In genomic region chr2:35973737-35974132, GRCh38 we compare ENCODE assay signal across 14 cellular contexts.
DNase-seq lines count a peak whose midpoint lies in the region; ATAC-seq and TF ChIP-seq lines count a peak whose summit lies in the region.
"Had no signal": no experiment of that assay in that cellular context is flagged by ENCODE, and none has a peak within 500 bp of the region (broad histone marks: within the 10 kb centered on the region; RNA-seq: fewer than 3 reads in every experiment).

No MANE protein-coding gene starts in this region.

- no peak overlapping the region for H3K27ac Mint-ChIP-seq in stimulated activated naive B cell treated with anti-CD40 and anti-IgM and Interleukin-4, amounts not matched to agents 10 μg/mL and 1 μg/mL and 100 μg/mL, for 72 hours
- H3K27ac Mint-ChIP-seq: activated CD4-positive, alpha-beta memory T cell treated with anti-CD3 and anti-CD28 coated beads, Interleukin-2, amount 10 ng/mL, durations not matched to agents 7 days and 5 days had no signal

- H3K4me1 ChIP-seq in body of pancreas, result no peaks in the 10 kb centered on the region
- H3K4me1 ChIP-seq in left ventricle myocardium inferior, result no peaks in the 10 kb centered on the region
- no peaks in the 10 kb centered on the region for H3K4me1 ChIP-seq in gastrocnemius medialis
- H3K4me1 ChIP-seq in A673 (ENCODE audit: insufficient read depth, low read length, poor library complexity, severe bottlenecking), result no peaks in the 10 kb centered on the region
- H3K4me1 ChIP-seq: esophagus squamous epithelium had no signal

- H3K27ac ChIP-seq in body of pancreas (peak overlapping the region in 1 of 4 donors; percentile 59), left ventricle myocardium inferior (replicated peaks) (peak overlapping the region; percentile 68), gastrocnemius medialis (peak overlapping the region; percentile 59 to 70 (median 63)), A673 (ENCODE audit: low read depth, low read length, poor library complexity, severe bottlenecking) (no peak overlapping the region)
- H3K27ac ChIP-seq: BLaER1 treated with 17β-estradiol and CSF1 and Interleukin-3, amounts not matched to agents 10 nM and 100 nM; esophagus squamous epithelium; hepatocyte; PC-9 had no signal

- DNase-seq in LoVo (ENCODE audit: low spot score) (peak; percentile 8), body of pancreas (peak; percentile 45 to 75 (median 64)), left ventricle myocardium inferior (peak; percentile 14), gastrocnemius medialis (no peak), A673 (ENCODE audit: low spot score) (no peak)
- no peak for DNase-seq in stimulated activated naive B cell treated with anti-CD40 and anti-IgM and Interleukin-4, amounts not matched to agents 10 μg/mL and 1 μg/mL and 100 μg/mL, for 72 hours
- DNase-seq: activated CD4-positive, alpha-beta memory T cell treated with anti-CD3 and anti-CD28 coated beads, Interleukin-2, amount 10 ng/mL, durations not matched to agents 7 days and 5 days; activated T-cell treated with anti-CD3 and anti-CD28 coated beads, Interleukin-2, amount 50 U/mL, for 48 hours; esophagus squamous epithelium; NCI-H2081 had no signal

- no peak overlapping the region for H3K4me3 Mint-ChIP-seq in stimulated activated naive B cell treated with anti-CD40 and anti-IgM and Interleukin-4, amounts not matched to agents 10 μg/mL and 1 μg/mL and 100 μg/mL, for 72 hours
- H3K4me3 Mint-ChIP-seq: activated CD4-positive, alpha-beta memory T cell treated with anti-CD3 and anti-CD28 coated beads, Interleukin-2, amount 10 ng/mL, durations not matched to agents 7 days and 5 days had no signal

- no peaks in the 10 kb centered on the region for H3K27me3 Mint-ChIP-seq in stimulated activated naive B cell treated with anti-CD40 and anti-IgM and Interleukin-4, amounts not matched to agents 10 μg/mL and 1 μg/mL and 100 μg/mL, for 72 hours

- TF ChIP-seq POLR2A in body of pancreas (IDR thresholded peaks at IDR 0.05) (no peak), gastrocnemius medialis (IDR thresholded peaks at IDR 0.05) (no peak)

- no peak for TF ChIP-seq CTCF in body of pancreas (IDR thresholded peaks at IDR 0.05)
- TF ChIP-seq CTCF in left ventricle myocardium inferior (IDR thresholded peaks at IDR 0.05; ENCODE audit: borderline replicate concordance), result no peak
- TF ChIP-seq CTCF in gastrocnemius medialis (IDR thresholded peaks at IDR 0.05 in 4 of 5, conservative IDR thresholded peaks at IDR 0.05 in 1 of 5), result no peak
- no peak for TF ChIP-seq CTCF in A673 (conservative IDR thresholded peaks at IDR 0.05; ENCODE audit: low read depth, low read length)

- in situ Hi-C loops in gastrocnemius medialis (cut with MboI; ENCODE audit: low sequenced_read_pairs in 4 of 4), result loop anchor here in 1 of 4 donors (10.0 kb wide), 1 partner anchor 691 kb away; no protein-coding TSS in a partner anchor

- POLR2A ChIA-PET in A673 (lab: Charles Lee; ENCODE audit: low non-redundant PET), result no interaction called here

- no peaks in the 10 kb centered on the region for H3K36me3 ChIP-seq in body of pancreas (replicated peaks in 1 of 2; ENCODE audit: insufficient read depth in 1 of 2, low read depth in 2 of 2)
- no peaks in the 10 kb centered on the region for H3K36me3 ChIP-seq in left ventricle myocardium inferior
- no peaks in the 10 kb centered on the region for H3K36me3 ChIP-seq in gastrocnemius medialis
- no peaks in the 10 kb centered on the region for H3K36me3 ChIP-seq in A673 (ENCODE audit: insufficient read depth, low read length, poor library complexity, severe bottlenecking)
- H3K36me3 ChIP-seq: BLaER1 treated with 17β-estradiol and CSF1 and Interleukin-3, amounts not matched to agents 10 nM and 100 nM; esophagus squamous epithelium had no signal

- H3K9me3 ChIP-seq in body of pancreas (no peaks in the 10 kb centered on the region), left ventricle myocardium inferior (replicated peaks) (no peaks in the 10 kb centered on the region), gastrocnemius medialis (no peaks in the 10 kb centered on the region), A673 (ENCODE audit: low read depth, low read length, poor library complexity, severe bottlenecking) (no peaks in the 10 kb centered on the region)
- H3K9me3 ChIP-seq: BLaER1 treated with 17β-estradiol and CSF1 and Interleukin-3, amounts not matched to agents 10 nM and 100 nM; esophagus squamous epithelium had no signal

- 8 to 14% methylated on average over 4 of the region's 4 CpGs for WGBS in body of pancreas, 2 donors

- no peaks in the 10 kb centered on the region for H3K9me3 Mint-ChIP-seq in stimulated activated naive B cell treated with anti-CD40 and anti-IgM and Interleukin-4, amounts not matched to agents 10 μg/mL and 1 μg/mL and 100 μg/mL, for 72 hours
- H3K9me3 Mint-ChIP-seq: activated CD4-positive, alpha-beta memory T cell treated with anti-CD3 and anti-CD28 coated beads, Interleukin-2, amount 10 ng/mL, durations not matched to agents 7 days and 5 days had no signal

- H3K36me3 Mint-ChIP-seq in stimulated activated naive B cell treated with anti-CD40 and anti-IgM and Interleukin-4, amounts not matched to agents 10 μg/mL and 1 μg/mL and 100 μg/mL, for 72 hours, result no peaks in the 10 kb centered on the region

- CTCF ChIA-PET in A673 (lab: Charles Lee), result no interaction called here

- intact Hi-C loops in body of pancreas (cut with DNase I), result no loop called here
- intact Hi-C loops in left ventricle myocardium inferior (cut with micrococcal nuclease), result no loop called here
- intact Hi-C loops in gastrocnemius medialis (cut with DNase I; ENCODE audit: low total_unique reads), result no loop called here
- intact Hi-C loops in A673 (cut with micrococcal nuclease; ENCODE audit: unreplicated experiment), result loop anchor here (5.0 to 10.0 kb wide), 3 partner anchors 349 to 691 kb away; no protein-coding TSS in a partner anchor

- no TSS peak for BruUV-seq in A673 (replicated peaks; lab: Mats Ljungman, UMichigan)

- ATAC-seq in body of pancreas, result peak; percentile 74
- ATAC-seq in gastrocnemius medialis, result peak; percentile 44 to 54
- ATAC-seq in GM19035 (IDR thresholded peaks at IDR 0.05; ENCODE audit: unreplicated experiment), result no peak
- no peak for ATAC-seq in stimulated activated naive B cell treated with anti-CD40 and anti-IgM and Interleukin-4, amounts not matched to agents 10 μg/mL and 1 μg/mL and 100 μg/mL, for 72 hours (replicated peaks)

- H3K4me3 ChIP-seq in body of pancreas (no peak overlapping the region), left ventricle myocardium inferior (no peak overlapping the region), gastrocnemius medialis (no peak overlapping the region), A673 (ENCODE audit: low read depth, low read length, poor library complexity, severe bottlenecking) (no peak overlapping the region)
- H3K4me3 ChIP-seq: BLaER1 treated with 17β-estradiol and CSF1 and Interleukin-3, amounts not matched to agents 10 nM and 100 nM; esophagus squamous epithelium; hepatocyte; PC-9 had no signal

- H3K27me3 ChIP-seq in body of pancreas (no peaks in the 10 kb centered on the region), left ventricle myocardium inferior (ENCODE audit: low read depth) (no peaks in the 10 kb centered on the region), gastrocnemius medialis (no peaks in the 10 kb centered on the region), A673 (replicated peaks; ENCODE audit: insufficient read depth, low read depth, low read length, poor library complexity) (no peaks in the 10 kb centered on the region)
- H3K27me3 ChIP-seq: BLaER1 treated with 17β-estradiol and CSF1 and Interleukin-3, amounts not matched to agents 10 nM and 100 nM; esophagus squamous epithelium; hepatocyte had no signal

- no peaks in the 10 kb centered on the region for H3K4me1 Mint-ChIP-seq in stimulated activated naive B cell treated with anti-CD40 and anti-IgM and Interleukin-4, amounts not matched to agents 10 μg/mL and 1 μg/mL and 100 μg/mL, for 72 hours

Comparison
In these comparisons a context has a peak if more than half of its experiments do, and no peak if none do; other contexts are left out.
1. DNase-seq: peak in LoVo (single experiment), body of pancreas (4 of 4) and left ventricle myocardium inferior (single experiment); none in gastrocnemius medialis (0 of 2), A673 (single experiment) and stimulated activated naive B cell treated with anti-CD40 and anti-IgM and Interleukin-4, amounts not matched to agents 10 μg/mL and 1 μg/mL and 100 μg/mL, for 72 hours (single experiment).
2. ATAC-seq: peak in body of pancreas (single experiment) and gastrocnemius medialis (2 of 2); none in GM19035 (single experiment) and stimulated activated naive B cell treated with anti-CD40 and anti-IgM and Interleukin-4, amounts not matched to agents 10 μg/mL and 1 μg/mL and 100 μg/mL, for 72 hours (0 of 2).